ENCODE assay signal across 23 cellular contexts in genomic region chr5:83443539-83443938, GRCh38.
"Had no signal": no experiment of that assay in that cellular context is flagged by ENCODE, and none has a peak within 500 bp of the region (broad histone marks: within the 10 kb centered on the region; RNA-seq: fewer than 3 reads in every experiment).

No MANE protein-coding gene starts in this region.

- DNase-seq: dermis blood vessel endothelial cell; dorsolateral prefrontal cortex; effector CD4-positive, alpha-beta T cell; effector memory CD4-positive, alpha-beta T cell; erythroblast; esophagus squamous epithelium; foreskin melanocyte; gastrocnemius medialis; glutamatergic neuron; head of caudate nucleus; heart right ventricle; hippocampal formation; left cardiac atrium; left lung; left ventricle myocardium superior; lower lobe of right lung; mesenchymal stem cell; mucosa of descending colon; naive B cell had no signal

- H3K27me3 ChIP-seq: dorsolateral prefrontal cortex, esophagus squamous epithelium, gastrocnemius medialis, heart right ventricle, left lung had no signal

- ATAC-seq: esophagus mucosa, gastrocnemius medialis, heart right ventricle, left cardiac atrium, left lung, left ventricle myocardium superior, lower lobe of right lung, mucosa of descending colon had no signal

- H3K4me3 Mint-ChIP-seq: mesothelial cell of epicardium, naive B cell had no signal

- H3K27me3 Mint-ChIP-seq: naive B cell had no signal

- H3K9me3 Mint-ChIP-seq: naive B cell had no signal

- H3K36me3 ChIP-seq: esophagus squamous epithelium, gastrocnemius medialis, heart right ventricle, left lung, lower lobe of right lung had no signal

- H3K27ac ChIP-seq: coronary artery, dorsolateral prefrontal cortex, epithelial cell of prostate, esophagus squamous epithelium, gastrocnemius medialis, heart right ventricle, left lung, lower lobe of right lung had no signal

- H3K36me3 Mint-ChIP-seq: mesothelial cell of epicardium, naive B cell had no signal

- H3K27ac Mint-ChIP-seq: mesothelial cell of epicardium, naive B cell had no signal

- H3K4me3 ChIP-seq: coronary artery, dorsolateral prefrontal cortex, esophagus squamous epithelium, gastrocnemius medialis, heart right ventricle, left lung, lower lobe of right lung, mucosa of descending colon had no signal

- H3K4me1 ChIP-seq: esophagus squamous epithelium, gastrocnemius medialis, left lung, lower lobe of right lung had no signal

- H3K9me3 ChIP-seq: esophagus squamous epithelium, gastrocnemius medialis, heart right ventricle, left lung, lower lobe of right lung, mucosa of descending colon had no signal
